In genomic region chr11:130300567-130300966, GRCh38 we compare ENCODE assay signal across 12 cellular contexts. TPM values are rescaled to one million over a fixed set of nuclear protein-coding genes. Genes with fewer than 3 reads are reported as not detected.
A peak's percentile ranks its signal among the peaks of the same experiment; 100 is the strongest.
DNase-seq lines count a peak whose midpoint lies in the region; ATAC-seq and TF ChIP-seq lines count a peak whose summit lies in the region.
"Had no signal": no experiment of that assay in that cellular context is flagged by ENCODE, and none has a peak within 500 bp of the region (broad histone marks: within the 10 kb centered on the region; RNA-seq: fewer than 3 reads in every experiment).

No MANE protein-coding gene starts in this region.

- H3K4me3 ChIP-seq in GM12865 (ENCODE audit: low read depth, low read length) (no peak overlapping the region), Peyer's patch (no peak overlapping the region)
- H3K4me3 ChIP-seq: pancreas had no signal

- peaks cover 9% of the 10 kb centered on the region for H3K9me3 Mint-ChIP-seq in activated CD4-positive, alpha-beta memory T cell treated with anti-CD3 and anti-CD28 coated beads for 36 hours

- TF ChIP-seq CTCF in GM12865 (IDR thresholded peaks at IDR 0.05; ENCODE audit: insufficient read depth, low read depth, low read length, missing control alignments) (no peak), Peyer's patch (IDR thresholded peaks at IDR 0.05) (no peak)

- no peak overlapping the region for H3K4me3 Mint-ChIP-seq in activated CD4-positive, alpha-beta memory T cell treated with anti-CD3 and anti-CD28 coated beads for 36 hours

- CTCF ChIA-PET in activated CD4-positive, alpha-beta memory T cell treated with anti-CD3 and anti-CD28 coated beads for 36 hours (lab: Charles Lee), result interaction anchor here (1.4 kb wide), 1 partner anchor 88 kb away, joined by 5 read pairs; no protein-coding TSS in a partner anchor

- no peak overlapping the region for H3K27ac ChIP-seq in Peyer's patch
- H3K27ac ChIP-seq: pancreas had no signal

- H3K36me3 ChIP-seq in Peyer's patch, result no peaks in the 10 kb centered on the region
- H3K36me3 ChIP-seq: pancreas had no signal

- no peaks in the 10 kb centered on the region for H3K27me3 Mint-ChIP-seq in activated CD4-positive, alpha-beta memory T cell treated with anti-CD3 and anti-CD28 coated beads for 36 hours

- intact Hi-C loops in cardiac septum (cut with DNase I), result no loop called here
- intact Hi-C loops in activated CD4-positive, alpha-beta memory T cell treated with anti-CD3 and anti-CD28 coated beads for 36 hours (cut with micrococcal nuclease), result no loop called here

- ATAC-seq in GM19455 (IDR thresholded peaks at IDR 0.05; ENCODE audit: unreplicated experiment) (peak; percentile 74), HG03060 (IDR thresholded peaks at IDR 0.05; ENCODE audit: low read depth, unreplicated experiment) (peak; percentile 74)
- ATAC-seq: left cardiac atrium, pancreas had no signal

- H3K9me3 ChIP-seq in Peyer's patch, result no peaks in the 10 kb centered on the region
- H3K9me3 ChIP-seq: pancreas had no signal

- POLR2A ChIA-PET in activated CD4-positive, alpha-beta memory T cell treated with anti-CD3 and anti-CD28 coated beads for 36 hours (lab: Charles Lee), result interaction anchor here (0.7 to 1.0 kb wide), 2 partner anchors 15 to 29 kb away, joined by 3 read pairs; partner anchors contain the start of gene ZBTB44

- DNase-seq in GM12865 (ENCODE audit: low read depth) (peak; percentile 6), OCI-M1 (lab: John Stamatoyannopoulos, UW) (peak; percentile 50), cardiac septum (ENCODE audit: low spot score) (no peak), Peyer's patch (no peak), islet precursor cell (no peak)
- DNase-seq in activated CD4-positive, alpha-beta memory T cell treated with anti-CD3 and anti-CD28 coated beads for 36 hours, result no peak
- DNase-seq: central memory CD4-positive, alpha-beta T cell; left cardiac atrium; NCI-H1092; pancreas had no signal

- no peak overlapping the region for H3K27ac Mint-ChIP-seq in activated CD4-positive, alpha-beta memory T cell treated with anti-CD3 and anti-CD28 coated beads for 36 hours

- no peak for TF ChIP-seq POLR2A in Peyer's patch (IDR thresholded peaks at IDR 0.05)

- peaks cover 43% of the 10 kb centered on the region for H3K4me1 Mint-ChIP-seq in activated CD4-positive, alpha-beta memory T cell treated with anti-CD3 and anti-CD28 coated beads for 36 hours (ENCODE audit: low read depth)

- H3K36me3 Mint-ChIP-seq in activated CD4-positive, alpha-beta memory T cell treated with anti-CD3 and anti-CD28 coated beads for 36 hours, result peaks cover 24% of the 10 kb centered on the region

- peaks cover 0 to 5% (median 0%) of the 10 kb centered on the region in 4 donors for H3K4me1 ChIP-seq in Peyer's patch

- no peaks in the 10 kb centered on the region for H3K27me3 ChIP-seq in Peyer's patch
- H3K27me3 ChIP-seq: pancreas had no signal

RNA-seq across cellular contexts. Expression of gene ZBTB44, which starts 14.2 kb away (rescaled TPM):
- 37.0 TPM for total RNA-seq in cardiac septum
- total RNA-seq in Peyer's patch, result 100 to 1,000 TPM in 1 of 4 donors, 10 to 100 TPM in 3; 39.2 to 113 (median 45.8) TPM
- 10 to 100 TPM; 33.3 to 33.4 TPM for total RNA-seq in activated CD4-positive, alpha-beta memory T cell treated with anti-CD3 and anti-CD28 coated beads for 36 hours

Comparison
In these comparisons a context has a peak if more than half of its experiments do, and no peak if none do; other contexts are left out.
1. DNase-seq: peak in GM12865 (single experiment) and OCI-M1 (single experiment); none in cardiac septum (single experiment), Peyer's patch (0 of 3), islet precursor cell (single experiment) and activated CD4-positive, alpha-beta memory T cell treated with anti-CD3 and anti-CD28 coated beads for 36 hours (single experiment).